Comparison of ENCODE assay signal across 1 cellular context in the genomic region with DNA sequence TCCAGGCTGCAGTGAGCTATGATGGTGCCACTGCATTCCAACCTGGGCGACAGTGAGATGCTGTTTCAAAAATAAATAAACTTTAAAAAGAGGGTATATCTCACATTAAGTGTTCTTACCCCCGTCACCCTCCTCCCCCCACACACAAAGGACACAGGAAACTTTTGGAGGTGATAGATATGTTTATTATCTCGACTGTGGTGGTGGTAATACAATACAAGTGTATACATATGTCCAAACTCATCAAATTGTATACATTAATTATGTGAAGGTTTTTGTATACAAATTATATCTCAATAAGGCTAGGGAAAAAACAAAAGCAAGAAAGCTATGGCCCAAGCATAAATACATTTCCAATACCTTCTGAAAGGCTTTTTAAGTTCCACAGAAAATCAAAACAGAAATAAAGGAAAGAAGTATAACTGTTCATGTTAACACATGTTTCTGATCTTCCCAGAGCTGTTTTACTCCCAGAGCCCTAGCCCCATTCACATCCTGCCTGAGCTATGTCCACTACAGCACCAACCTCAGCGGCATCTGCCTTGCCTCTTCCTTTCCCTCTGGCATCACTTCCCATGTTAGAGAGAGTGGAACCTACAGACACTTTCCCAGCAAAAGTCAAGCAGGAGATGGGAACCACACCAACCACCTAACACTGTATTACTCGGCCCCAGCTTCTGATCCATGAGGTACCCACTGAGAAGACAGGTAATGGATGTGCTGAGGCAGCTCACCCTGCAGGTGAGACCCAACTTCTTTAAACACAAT.
TF ChIP-seq lines count a peak whose summit lies in the region.

No MANE protein-coding gene starts in this region.

TF ChIP-seq in K562, 482 proteins besides CTCF, POLR2A, EP300 and RAD21 (continued from another document):
- TF ChIP-seq, protein P1, sequence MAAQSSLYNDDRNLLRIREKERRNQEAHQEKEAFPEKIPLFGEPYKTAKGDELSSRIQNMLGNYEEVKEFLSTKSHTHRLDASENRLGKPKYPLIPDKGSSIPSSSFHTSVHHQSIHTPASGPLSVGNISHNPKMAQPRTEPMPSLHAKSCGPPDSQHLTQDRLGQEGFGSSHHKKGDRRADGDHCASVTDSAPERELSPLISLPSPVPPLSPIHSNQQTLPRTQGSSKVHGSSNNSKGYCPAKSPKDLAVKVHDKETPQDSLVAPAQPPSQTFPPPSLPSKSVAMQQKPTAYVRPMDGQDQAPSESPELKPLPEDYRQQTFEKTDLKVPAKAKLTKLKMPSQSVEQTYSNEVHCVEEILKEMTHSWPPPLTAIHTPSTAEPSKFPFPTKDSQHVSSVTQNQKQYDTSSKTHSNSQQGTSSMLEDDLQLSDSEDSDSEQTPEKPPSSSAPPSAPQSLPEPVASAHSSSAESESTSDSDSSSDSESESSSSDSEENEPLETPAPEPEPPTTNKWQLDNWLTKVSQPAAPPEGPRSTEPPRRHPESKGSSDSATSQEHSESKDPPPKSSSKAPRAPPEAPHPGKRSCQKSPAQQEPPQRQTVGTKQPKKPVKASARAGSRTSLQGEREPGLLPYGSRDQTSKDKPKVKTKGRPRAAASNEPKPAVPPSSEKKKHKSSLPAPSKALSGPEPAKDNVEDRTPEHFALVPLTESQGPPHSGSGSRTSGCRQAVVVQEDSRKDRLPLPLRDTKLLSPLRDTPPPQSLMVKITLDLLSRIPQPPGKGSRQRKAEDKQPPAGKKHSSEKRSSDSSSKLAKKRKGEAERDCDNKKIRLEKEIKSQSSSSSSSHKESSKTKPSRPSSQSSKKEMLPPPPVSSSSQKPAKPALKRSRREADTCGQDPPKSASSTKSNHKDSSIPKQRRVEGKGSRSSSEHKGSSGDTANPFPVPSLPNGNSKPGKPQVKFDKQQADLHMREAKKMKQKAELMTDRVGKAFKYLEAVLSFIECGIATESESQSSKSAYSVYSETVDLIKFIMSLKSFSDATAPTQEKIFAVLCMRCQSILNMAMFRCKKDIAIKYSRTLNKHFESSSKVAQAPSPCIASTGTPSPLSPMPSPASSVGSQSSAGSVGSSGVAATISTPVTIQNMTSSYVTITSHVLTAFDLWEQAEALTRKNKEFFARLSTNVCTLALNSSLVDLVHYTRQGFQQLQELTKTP (IDR thresholded peaks at IDR 0.05; ENCODE audit: low read depth in 1 of 2, partially characterized antibody in 2 of 2): no peak
- TF ChIP-seq, protein P2, sequence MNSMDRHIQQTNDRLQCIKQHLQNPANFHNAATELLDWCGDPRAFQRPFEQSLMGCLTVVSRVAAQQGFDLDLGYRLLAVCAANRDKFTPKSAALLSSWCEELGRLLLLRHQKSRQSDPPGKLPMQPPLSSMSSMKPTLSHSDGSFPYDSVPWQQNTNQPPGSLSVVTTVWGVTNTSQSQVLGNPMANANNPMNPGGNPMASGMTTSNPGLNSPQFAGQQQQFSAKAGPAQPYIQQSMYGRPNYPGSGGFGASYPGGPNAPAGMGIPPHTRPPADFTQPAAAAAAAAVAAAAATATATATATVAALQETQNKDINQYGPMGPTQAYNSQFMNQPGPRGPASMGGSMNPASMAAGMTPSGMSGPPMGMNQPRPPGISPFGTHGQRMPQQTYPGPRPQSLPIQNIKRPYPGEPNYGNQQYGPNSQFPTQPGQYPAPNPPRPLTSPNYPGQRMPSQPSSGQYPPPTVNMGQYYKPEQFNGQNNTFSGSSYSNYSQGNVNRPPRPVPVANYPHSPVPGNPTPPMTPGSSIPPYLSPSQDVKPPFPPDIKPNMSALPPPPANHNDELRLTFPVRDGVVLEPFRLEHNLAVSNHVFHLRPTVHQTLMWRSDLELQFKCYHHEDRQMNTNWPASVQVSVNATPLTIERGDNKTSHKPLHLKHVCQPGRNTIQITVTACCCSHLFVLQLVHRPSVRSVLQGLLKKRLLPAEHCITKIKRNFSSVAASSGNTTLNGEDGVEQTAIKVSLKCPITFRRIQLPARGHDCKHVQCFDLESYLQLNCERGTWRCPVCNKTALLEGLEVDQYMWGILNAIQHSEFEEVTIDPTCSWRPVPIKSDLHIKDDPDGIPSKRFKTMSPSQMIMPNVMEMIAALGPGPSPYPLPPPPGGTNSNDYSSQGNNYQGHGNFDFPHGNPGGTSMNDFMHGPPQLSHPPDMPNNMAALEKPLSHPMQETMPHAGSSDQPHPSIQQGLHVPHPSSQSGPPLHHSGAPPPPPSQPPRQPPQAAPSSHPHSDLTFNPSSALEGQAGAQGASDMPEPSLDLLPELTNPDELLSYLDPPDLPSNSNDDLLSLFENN (IDR thresholded peaks at IDR 0.05; ENCODE audit: low read depth in 2 of 2, low read length in 2 of 2): no peak
- TF ChIP-seq ZC3H11A (IDR thresholded peaks at IDR 0.05; ENCODE audit: low read depth, low read length) (no peak), EHMT2 (IDR thresholded peaks at IDR 0.05) (0 out of 2 replicates have a peak, but pooled peaks have one; percentile 15), BRD9 (IDR thresholded peaks at IDR 0.05; ENCODE audit: low read depth, partially characterized antibody) (no peak), PCBP2 (IDR thresholded peaks at IDR 0.05; ENCODE audit: low read depth, low read length, poor library complexity, severe bottlenecking) (no peak), HCFC1 (IDR thresholded peaks at IDR 0.05; ENCODE audit: low read depth, low read length) (no peak), NCOA4 (IDR thresholded peaks at IDR 0.05; ENCODE audit: partially characterized antibody) (no peak)
